In genomic region chr1:101769520-101769919, GRCh38 we compare ENCODE assay signal across 8 cellular contexts.
DNase-seq lines count a peak whose midpoint lies in the region; ATAC-seq and TF ChIP-seq lines count a peak whose summit lies in the region.

No MANE protein-coding gene starts in this region.

- H3K27ac Mint-ChIP-seq in Caco-2 (ENCODE audit: unreplicated experiment) (no peak overlapping the region), immature natural killer cell (no peak overlapping the region)
- no peak overlapping the region for H3K27ac Mint-ChIP-seq in activated CD8-positive, alpha-beta memory T cell treated with anti-CD3 and anti-CD28 coated beads, Interleukin-2, amount 10 ng/mL, durations not matched to agents 7 days and 5 days

- DNase-seq in Caco-2 (peak in 1 of 2 experiments; percentile 6), GM20000 (ENCODE audit: low spot score) (no peak), cerebellar cortex (ENCODE audit: low spot score) (peak; percentile 56), GM13976 (ENCODE audit: low spot score) (no peak), immature natural killer cell (no peak), mucosa of gallbladder (ENCODE audit: low spot score) (no peak)
- peak; percentile 15 for DNase-seq in Jurkat, Clone E6-1 (ENCODE audit: low read depth, low spot score)
- no peak for DNase-seq in activated CD8-positive, alpha-beta memory T cell treated with anti-CD3 and anti-CD28 coated beads, Interleukin-2, amount 10 ng/mL, durations not matched to agents 7 days and 5 days

- H3K4me1 Mint-ChIP-seq in Caco-2 (ENCODE audit: low read depth, unreplicated experiment) (no peaks in the 10 kb centered on the region), immature natural killer cell (no peaks in the 10 kb centered on the region)
- no peaks in the 10 kb centered on the region for H3K4me1 Mint-ChIP-seq in activated CD8-positive, alpha-beta memory T cell treated with anti-CD3 and anti-CD28 coated beads, Interleukin-2, amount 10 ng/mL, durations not matched to agents 7 days and 5 days

- no TSS peak for BruUV-seq in Caco-2 (replicated peaks; lab: Mats Ljungman, UMichigan)

- H3K36me3 ChIP-seq in Caco-2 (ENCODE audit: control insufficient read depth, insufficient read depth, low read length) = no peaks in the 10 kb centered on the region

- in situ Hi-C loops in GM13976 (cut with MboI; ENCODE audit: low sequenced_read_pairs, unreplicated experiment) = no loop called here

- no peaks in the 10 kb centered on the region for H3K4me1 ChIP-seq in Caco-2

- no peak overlapping the region for H3K4me3 Mint-ChIP-seq in Caco-2 (ENCODE audit: unreplicated experiment)
- no peak overlapping the region for H3K4me3 Mint-ChIP-seq in activated CD8-positive, alpha-beta memory T cell treated with anti-CD3 and anti-CD28 coated beads, Interleukin-2, amount 10 ng/mL, durations not matched to agents 7 days and 5 days
- H3K4me3 Mint-ChIP-seq in immature natural killer cell = no peak overlapping the region

- CTCF ChIA-PET in Caco-2 (lab: Charles Lee) = no interaction called here
- CTCF ChIA-PET in activated CD8-positive, alpha-beta memory T cell treated with anti-CD3 and anti-CD28 coated beads, Interleukin-2, amount 10 ng/mL, durations not matched to agents 7 days and 5 days (lab: Charles Lee) = no interaction called here

- no peaks in the 10 kb centered on the region for H3K9me3 ChIP-seq in Caco-2

- intact Hi-C loops in Caco-2 (cut with micrococcal nuclease; ENCODE audit: unreplicated experiment) = loop anchor here (1.0 kb wide), 1 partner anchor 422 kb away; no protein-coding TSS in a partner anchor

- TF ChIP-seq CTCF in Caco-2 (IDR thresholded peaks at IDR 0.05; ENCODE audit: insufficient read depth in 1 of 2, low read depth in 1 of 2, low read length in 1 of 2, severe bottlenecking in 1 of 2, unreplicated experiment in 1 of 2) (peak; percentile 29 to 30), GM20000 (IDR thresholded peaks at IDR 0.05; ENCODE audit: extremely low read depth, missing control alignments) (peak; percentile 37), GM13976 (IDR thresholded peaks at IDR 0.05; ENCODE audit: borderline replicate concordance, control extremely low read depth, extremely low read depth, insufficient read depth, missing control alignments) (no peak)

- ATAC-seq in activated CD8-positive, alpha-beta memory T cell treated with anti-CD3 and anti-CD28 coated beads, Interleukin-2, amount 10 ng/mL, durations not matched to agents 7 days and 5 days = no peak

- H3K27me3 Mint-ChIP-seq in Caco-2 (ENCODE audit: insufficient read depth, unreplicated experiment) (no peaks in the 10 kb centered on the region), immature natural killer cell (ENCODE audit: low read depth in 3 of 3) (peaks cover 0 to 2% (median 2%) of the 10 kb centered on the region in 3 donors)
- H3K27me3 Mint-ChIP-seq in activated CD8-positive, alpha-beta memory T cell treated with anti-CD3 and anti-CD28 coated beads, Interleukin-2, amount 10 ng/mL, durations not matched to agents 7 days and 5 days = no peaks in the 10 kb centered on the region

- POLR2A ChIA-PET in Caco-2 (lab: Charles Lee) = no interaction called here

- no peak overlapping the region for H3K4me3 ChIP-seq in Caco-2 (ENCODE audit: low read depth, low read length)
- H3K4me3 ChIP-seq in Jurkat, Clone E6-1 (ENCODE audit: low read length) = no peak overlapping the region

- H3K36me3 Mint-ChIP-seq in Caco-2 (ENCODE audit: insufficient read depth, unreplicated experiment) = no peaks in the 10 kb centered on the region
- H3K36me3 Mint-ChIP-seq in activated CD8-positive, alpha-beta memory T cell treated with anti-CD3 and anti-CD28 coated beads, Interleukin-2, amount 10 ng/mL, durations not matched to agents 7 days and 5 days = no peaks in the 10 kb centered on the region
- H3K36me3 Mint-ChIP-seq in immature natural killer cell = no peaks in the 10 kb centered on the region

- H3K9me3 Mint-ChIP-seq in Caco-2 (ENCODE audit: unreplicated experiment) (no peaks in the 10 kb centered on the region), immature natural killer cell (peaks cover 0 to 8% (median 0%) of the 10 kb centered on the region in 6 donors)
- H3K9me3 Mint-ChIP-seq in activated CD8-positive, alpha-beta memory T cell treated with anti-CD3 and anti-CD28 coated beads, Interleukin-2, amount 10 ng/mL, durations not matched to agents 7 days and 5 days (ENCODE audit: low read depth) = no peaks in the 10 kb centered on the region

- H3K27me3 ChIP-seq in Caco-2 (replicated peaks; ENCODE audit: control insufficient read depth, insufficient read depth, low read length) = no peaks in the 10 kb centered on the region

Comparison
In these comparisons a context has a peak if more than half of its experiments do, and no peak if none do; other contexts are left out.
1. DNase-seq: peak in Jurkat, Clone E6-1 (single experiment) and cerebellar cortex (single experiment); none in GM20000 (single experiment), activated CD8-positive, alpha-beta memory T cell treated with anti-CD3 and anti-CD28 coated beads, Interleukin-2, amount 10 ng/mL, durations not matched to agents 7 days and 5 days (single experiment), GM13976 (single experiment), immature natural killer cell (0 of 3) and mucosa of gallbladder (single experiment).